ENCODE assay signal across 14 cellular contexts in the genomic region with DNA sequence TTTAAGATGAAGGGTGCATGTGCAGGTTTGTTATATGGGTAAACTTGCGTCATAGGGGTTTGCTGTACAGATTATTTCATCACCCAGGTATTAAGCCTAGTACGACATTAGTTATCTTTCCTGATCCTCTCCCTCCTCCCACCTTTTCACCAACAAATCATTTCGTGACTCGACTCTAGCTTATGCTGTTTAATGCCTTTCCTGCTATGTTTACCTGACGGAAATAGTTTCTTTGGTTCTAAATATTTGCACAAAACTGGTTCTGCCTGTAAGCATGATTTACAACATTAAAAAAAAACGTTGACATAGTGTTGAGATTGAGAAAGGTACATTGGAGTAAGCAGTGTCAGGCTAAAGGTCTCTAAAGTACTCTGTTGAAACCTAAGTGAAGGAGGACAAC. TPM values are rescaled to one million over a fixed set of nuclear protein-coding genes. Genes with fewer than 3 reads are reported as not detected.
A peak's percentile ranks its signal among the peaks of the same experiment; 100 is the strongest.
DNase-seq lines count a peak whose midpoint lies in the region; ATAC-seq, FAIRE-seq and TF ChIP-seq lines count a peak whose summit lies in the region.
"Had no signal": no experiment of that assay in that cellular context is flagged by ENCODE, and none has a peak within 500 bp of the region (broad histone marks: within the 10 kb centered on the region; RNA-seq: fewer than 3 reads in every experiment).

No MANE protein-coding gene starts in this region.

- H3K9me2 ChIP-seq in PC-3 (replicated peaks; ENCODE audit: low read length), result no peaks in the 10 kb centered on the region

- no peak; the same call in 1 of the 2 replicates for TF ChIP-seq CTCF in PC-3 (conservative IDR thresholded peaks at IDR 0.05; ENCODE audit: low read depth, low read length)
- no peak for TF ChIP-seq CTCF in bronchial epithelial cell (IDR thresholded peaks at IDR 0.05; ENCODE audit: insufficient read depth, low read length, severe bottlenecking)
- TF ChIP-seq CTCF in osteocyte (IDR thresholded peaks at IDR 0.05), result no peak

- peaks cover 55% of the 10 kb centered on the region for H4K20me1 ChIP-seq in PC-3 (ENCODE audit: low read length)

- no peak for DNase-seq in T-helper 2 cell treated with Interferon-gamma antibody and Interleukin-4, amounts not matched to agents 5 μg/mL and 100 μg/mL, for 36 hours (ENCODE audit: low spot score)
- DNase-seq in T-helper 2 cell (no peak), PC-3 (peak; percentile 51), bronchial epithelial cell (ENCODE audit: low read depth) (peak; percentile 34), osteocyte (ENCODE audit: extremely low spot score, unreplicated experiment) (no peak)
- DNase-seq: DMS79; MG63; stimulated activated CD4-positive, alpha-beta T cell treated with anti-CD3 and anti-CD28 coated beads, Interleukin-4, amount 100 ng/mL, for 24 hours had no signal

- peak overlapping the region; percentile 18 for H3K27ac ChIP-seq in PC-3 (ENCODE audit: low read length)

- POLR2A ChIA-PET in PC-3 (lab: Charles Lee; ENCODE audit: unreplicated experiment), result no interaction called here

- H3K4me3 Mint-ChIP-seq in T-helper 2 cell treated with Interferon-gamma antibody and Interleukin-4, amounts not matched to agents 5 μg/mL and 100 μg/mL, for 36 hours, result peak overlapping the region; percentile 54
- no peak overlapping the region for H3K4me3 Mint-ChIP-seq in osteocyte (ENCODE audit: unreplicated experiment)

- H3K36me3 ChIP-seq in PC-3 (ENCODE audit: low read depth, low read length), result peaks cover 65% of the 10 kb centered on the region
- H3K36me3 ChIP-seq in bronchial epithelial cell (ENCODE audit: control insufficient read depth, insufficient read depth, low read length), result peaks cover 35% of the 10 kb centered on the region

- H3K27ac Mint-ChIP-seq in T-helper 2 cell treated with Interferon-gamma antibody and Interleukin-4, amounts not matched to agents 5 μg/mL and 100 μg/mL, for 36 hours, result no peak overlapping the region
- peak overlapping the region; percentile 18 for H3K27ac Mint-ChIP-seq in osteocyte (ENCODE audit: unreplicated experiment)

- peaks cover 38% of the 10 kb centered on the region for H3K4me1 ChIP-seq in PC-3 (ENCODE audit: insufficient read depth, low read length)

- no peak overlapping the region for H2AFZ ChIP-seq in PC-3 (ENCODE audit: low read length)

- intact Hi-C loops in PC-3 (cut with micrococcal nuclease), result loop anchor here (10.0 kb wide), 1 partner anchor 153 kb away; a partner anchor contains a TSS

- H3K27me3 ChIP-seq in PC-3 (ENCODE audit: low read length) (no peaks in the 10 kb centered on the region), bronchial epithelial cell (ENCODE audit: control insufficient read depth, insufficient read depth, low read length) (no peaks in the 10 kb centered on the region)
- H3K27me3 ChIP-seq: MG63 had no signal

- TF ChIP-seq POLR2A in GM18505 (IDR thresholded peaks at IDR 0.05; ENCODE audit: borderline replicate concordance, extremely low read depth, insufficient read depth, insufficient read length), result no peak

- ATAC-seq in PC-3, result no peak
- no peak for ATAC-seq in HG02588 (IDR thresholded peaks at IDR 0.05; ENCODE audit: unreplicated experiment)
- no peak for ATAC-seq in HG03439 (IDR thresholded peaks at IDR 0.05; ENCODE audit: unreplicated experiment)
- ATAC-seq in GM18505 (IDR thresholded peaks at IDR 0.05; ENCODE audit: unreplicated experiment), result no peak
- ATAC-seq: left lobe of liver had no signal

- H3K9me3 ChIP-seq in PC-3 (ENCODE audit: low read length), result no peaks in the 10 kb centered on the region
- H3K9me3 ChIP-seq: MG63 had no signal

- CTCF ChIA-PET in PC-3 (lab: Charles Lee), result no interaction called here

- peak overlapping the region; percentile 95 for H3K4me2 ChIP-seq in PC-3 (ENCODE audit: low read length)

- H3K9me3 Mint-ChIP-seq in T-helper 2 cell treated with Interferon-gamma antibody and Interleukin-4, amounts not matched to agents 5 μg/mL and 100 μg/mL, for 36 hours, result no peaks in the 10 kb centered on the region
- H3K9me3 Mint-ChIP-seq in osteocyte (ENCODE audit: unreplicated experiment), result no peaks in the 10 kb centered on the region

- H3K27me3 Mint-ChIP-seq in T-helper 2 cell treated with Interferon-gamma antibody and Interleukin-4, amounts not matched to agents 5 μg/mL and 100 μg/mL, for 36 hours (ENCODE audit: low read depth), result no peaks in the 10 kb centered on the region
- H3K27me3 Mint-ChIP-seq in osteocyte (ENCODE audit: unreplicated experiment), result no peaks in the 10 kb centered on the region

- H3F3A ChIP-seq in PC-3 (ENCODE audit: low read length, unreplicated experiment), result peaks cover 3% of the 10 kb centered on the region

- peaks cover 68% of the 10 kb centered on the region for H3K36me3 Mint-ChIP-seq in T-helper 2 cell treated with Interferon-gamma antibody and Interleukin-4, amounts not matched to agents 5 μg/mL and 100 μg/mL, for 36 hours (ENCODE audit: low read depth)
- H3K36me3 Mint-ChIP-seq in osteocyte (ENCODE audit: unreplicated experiment), result peaks cover 36% of the 10 kb centered on the region

- H3K9ac ChIP-seq in PC-3 (ENCODE audit: low read length), result peak overlapping the region; percentile 99; the same call in 1 of the 2 replicates

- H3K79me2 ChIP-seq in PC-3 (ENCODE audit: low read length), result peaks cover 84% of the 10 kb centered on the region

- H3K4me3 ChIP-seq in PC-3 (ENCODE audit: low read length) (peak overlapping the region; percentile 87), bronchial epithelial cell (ENCODE audit: low read depth, low read length) (no peak overlapping the region)

- no peak for FAIRE-seq in bronchial epithelial cell (lab: Jason Lieb, UNC)
- FAIRE-seq: A204.1, GM12892 had no signal

- BruUV-seq in PC-3 (replicated peaks; lab: Mats Ljungman, UMichigan), result no TSS peak

- H3K4me1 Mint-ChIP-seq in T-helper 2 cell treated with Interferon-gamma antibody and Interleukin-4, amounts not matched to agents 5 μg/mL and 100 μg/mL, for 36 hours (ENCODE audit: low read depth), result peaks cover 29% of the 10 kb centered on the region
- peaks cover 28% of the 10 kb centered on the region for H3K4me1 Mint-ChIP-seq in osteocyte (ENCODE audit: unreplicated experiment)

RNA-seq across cellular contexts. Expression of a gene that starts 2.4 kb away (rescaled TPM):
- total RNA-seq in PC-3 (2014; rRNA removed) (219 TPM in 2 replicates), bronchial epithelial cell (167 and 232 TPM in 2 replicates), osteocyte (65.8 and 69.8 TPM in 2 replicates)

RNA-seq across cellular contexts. Expression of a gene that starts 2.6 kb away (rescaled TPM):
- total RNA-seq in PC-3 (2014; rRNA removed) (59.7 and 67.8 TPM in 2 replicates), bronchial epithelial cell (72.5 and 95.6 TPM in 2 replicates), osteocyte (74.5 and 78.3 TPM in 2 replicates)

RNA-seq across cellular contexts. Expression of a gene that starts 17.3 kb away (rescaled TPM):
- 53.6 and 70.2 TPM in 2 replicates for total RNA-seq in PC-3 (2014; rRNA removed)
- total RNA-seq in bronchial epithelial cell, result 49.8 and 54.3 TPM in 2 replicates
- 86.3 and 97.4 TPM in 2 replicates for total RNA-seq in osteocyte

RNA-seq across cellular contexts. Expression of a gene that starts 17.6 kb away (rescaled TPM):
- total RNA-seq in PC-3 (2014; rRNA removed), result 114 and 133 TPM in 2 replicates
- 51.1 and 57.9 TPM in 2 replicates for total RNA-seq in bronchial epithelial cell
- total RNA-seq in osteocyte, result 120 and 124 TPM in 2 replicates

Comparison
In these comparisons a context has a peak if more than half of its experiments do, and no peak if none do; other contexts are left out.
1. DNase-seq: peak in PC-3 (single experiment) and bronchial epithelial cell (single experiment); none in T-helper 2 cell treated with Interferon-gamma antibody and Interleukin-4, amounts not matched to agents 5 μg/mL and 100 μg/mL, for 36 hours (single experiment), T-helper 2 cell (0 of 5) and osteocyte (single experiment).